24 cellular contexts compared by ENCODE assay signal in the genomic region with DNA sequence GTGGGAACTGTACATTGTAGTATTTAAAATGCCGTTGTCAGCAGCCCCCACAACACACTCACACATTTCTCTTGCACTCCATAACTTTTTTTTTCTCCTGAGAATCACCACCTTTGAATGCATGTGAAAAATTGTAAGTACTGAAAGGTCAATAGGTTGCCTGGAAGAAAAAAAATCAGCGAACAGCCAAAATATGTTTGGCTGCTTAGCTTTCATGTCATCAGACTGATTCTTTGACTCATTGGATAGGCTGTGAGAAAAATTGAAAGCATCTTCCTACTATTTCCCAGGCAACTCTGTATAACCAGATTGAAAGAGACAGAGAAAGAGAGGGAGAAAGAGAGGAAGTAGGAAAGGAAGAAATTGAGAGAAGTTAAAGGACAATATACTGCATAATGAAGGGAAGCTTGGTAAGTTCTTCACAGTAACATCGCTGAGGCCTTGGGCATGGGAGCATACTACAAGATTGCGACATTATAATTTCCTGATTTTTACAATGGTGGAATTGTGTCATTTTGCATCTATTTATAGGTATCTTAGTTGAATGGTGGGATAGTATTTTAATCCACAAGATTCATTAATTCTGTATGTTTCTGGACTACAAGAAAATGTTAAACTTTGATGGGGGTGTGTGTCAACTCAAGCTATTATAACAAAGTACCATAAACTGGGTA.
A peak's percentile ranks its signal among the peaks of the same experiment; 100 is the strongest.
DNase-seq lines count a peak whose midpoint lies in the region; FAIRE-seq and TF ChIP-seq lines count a peak whose summit lies in the region.
"Had no signal": no experiment of that assay in that cellular context is flagged by ENCODE, and none has a peak within 500 bp of the region (broad histone marks: within the 10 kb centered on the region; RNA-seq: fewer than 3 reads in every experiment).

No MANE protein-coding gene starts in this region.

- no peak for TF ChIP-seq CTCF in choroid plexus epithelial cell (conservative IDR thresholded peaks at IDR 0.05; ENCODE audit: low read depth, low read length)
- no peak for TF ChIP-seq CTCF in osteocyte (IDR thresholded peaks at IDR 0.05)
- TF ChIP-seq CTCF in ovary (IDR thresholded peaks at IDR 0.05) = no peak

- no peaks in the 10 kb centered on the region for H3K27me3 Mint-ChIP-seq in osteocyte (ENCODE audit: unreplicated experiment)
- H3K27me3 Mint-ChIP-seq: activated CD4-positive, alpha-beta T cell treated with anti-CD3 and anti-CD28 coated beads for 36 hours; activated naive CD4-positive, alpha-beta T cell treated with anti-CD3 and anti-CD28 coated beads, Interleukin-2, amount 50 U/mL, for 24 hours; B cell; effector memory CD8-positive, alpha-beta T cell; stimulated activated naive CD8-positive, alpha-beta T cell treated with anti-CD3 and anti-CD28 coated beads, Interleukin-15, amount 100 ng/mL, for 72 hours had no signal

- no peak for TF ChIP-seq EP300 in ovary (IDR thresholded peaks at IDR 0.05)

- intact Hi-C loops in ovary (cut with DNase I) = no loop called here

- no peak overlapping the region for H3K27ac Mint-ChIP-seq in osteocyte (ENCODE audit: unreplicated experiment)
- H3K27ac Mint-ChIP-seq: activated CD4-positive, alpha-beta T cell treated with anti-CD3 and anti-CD28 coated beads for 36 hours; activated naive CD4-positive, alpha-beta T cell treated with anti-CD3 and anti-CD28 coated beads, Interleukin-2, amount 50 U/mL, for 24 hours; B cell; effector memory CD8-positive, alpha-beta T cell; nephron; stimulated activated naive CD8-positive, alpha-beta T cell treated with anti-CD3 and anti-CD28 coated beads, Interleukin-15, amount 100 ng/mL, for 72 hours had no signal

- H3K79me1 ChIP-seq in mesendoderm (ENCODE audit: low read length) = no peaks in the 10 kb centered on the region

- no peaks in the 10 kb centered on the region for H3K9me3 ChIP-seq in ovary
- H3K9me3 ChIP-seq: transverse colon had no signal

- no peak overlapping the region for H3K9ac ChIP-seq in mesendoderm (ENCODE audit: low read length)

- FAIRE-seq in GM12892 (lab: Jason Lieb, UNC) = no peak

- DNase-seq in SKM-1 treated with dmso at 0.1 percent for 144 hours (lab: John Stamatoyannopoulos, UW; ENCODE audit: unreplicated experiment) (peak; percentile 4), SKM-1 (lab: John Stamatoyannopoulos, UW; ENCODE audit: unreplicated experiment) (no peak), choroid plexus epithelial cell (ENCODE audit: low read depth) (peak; percentile 52), mesendoderm (no peak), osteocyte (ENCODE audit: extremely low spot score, unreplicated experiment) (no peak), GM12892 (ENCODE audit: insufficient read length) (no peak), Kasumi-1 (lab: John Stamatoyannopoulos, UW) (no peak), ovary (no peak)
- DNase-seq: 8988T; activated CD4-positive, alpha-beta T cell treated with anti-CD3 and anti-CD28 coated beads for 36 hours; effector memory CD8-positive, alpha-beta T cell; GF-D8; HCEC 1CT; KBM-7; left colon; NCI-H1048; NCI-H2081; OCI-M1; stimulated activated CD4-positive, alpha-beta T cell treated with anti-CD3 and anti-CD28 coated beads, Interleukin-4, amount 100 ng/mL, for 4 hours; stimulated activated naive CD8-positive, alpha-beta T cell treated with anti-CD3 and anti-CD28 coated beads, Interleukin-15, amount 100 ng/mL, for 72 hours; transverse colon had no signal

- no peak for TF ChIP-seq POLR2A in GM12892 (IDR thresholded peaks at IDR 0.05; ENCODE audit: low read depth, low read length)
- no peak for TF ChIP-seq POLR2A in ovary (IDR thresholded peaks at IDR 0.05)

- H3K27me3 ChIP-seq in mesendoderm (ENCODE audit: insufficient read depth, low read length, poor library complexity) (no peaks in the 10 kb centered on the region), ovary (no peaks in the 10 kb centered on the region)
- H3K27me3 ChIP-seq: transverse colon had no signal

- H3K4me1 Mint-ChIP-seq in osteocyte (ENCODE audit: unreplicated experiment) = peaks cover 11% of the 10 kb centered on the region
- H3K4me1 Mint-ChIP-seq: activated CD4-positive, alpha-beta T cell treated with anti-CD3 and anti-CD28 coated beads for 36 hours; activated naive CD4-positive, alpha-beta T cell treated with anti-CD3 and anti-CD28 coated beads, Interleukin-2, amount 50 U/mL, for 24 hours; B cell; nephron; stimulated activated naive CD8-positive, alpha-beta T cell treated with anti-CD3 and anti-CD28 coated beads, Interleukin-15, amount 100 ng/mL, for 72 hours had no signal

- H3K9me3 Mint-ChIP-seq in osteocyte (ENCODE audit: unreplicated experiment) = no peaks in the 10 kb centered on the region
- H3K9me3 Mint-ChIP-seq: nephron; stimulated activated naive CD8-positive, alpha-beta T cell treated with anti-CD3 and anti-CD28 coated beads, Interleukin-15, amount 100 ng/mL, for 72 hours had no signal

- H3K36me3 ChIP-seq in mesendoderm (ENCODE audit: control insufficient read depth, insufficient read depth, low read length) (no peaks in the 10 kb centered on the region), ovary (no peaks in the 10 kb centered on the region)
- H3K36me3 ChIP-seq: transverse colon had no signal

- H3K4me1 ChIP-seq in mesendoderm (ENCODE audit: control insufficient read depth, low read depth, low read length) = no peaks in the 10 kb centered on the region
- H3K4me1 ChIP-seq in ovary (ENCODE audit: insufficient read depth) = no peaks in the 10 kb centered on the region
- H3K4me1 ChIP-seq: transverse colon had no signal

- H4K5ac ChIP-seq in mesendoderm (ENCODE audit: low read length) = no peak overlapping the region

- H3K27ac ChIP-seq in mesendoderm (ENCODE audit: low read depth, low read length) (no peak overlapping the region), ovary (no peak overlapping the region)
- H3K27ac ChIP-seq: transverse colon had no signal

- no peak overlapping the region for H3K4ac ChIP-seq in mesendoderm (ENCODE audit: low read depth, low read length)

- H2BK15ac ChIP-seq in mesendoderm (replicated peaks; ENCODE audit: low read depth) = no peak overlapping the region

- no peaks in the 10 kb centered on the region for H3K79me2 ChIP-seq in mesendoderm (ENCODE audit: control insufficient read depth, insufficient read depth, low read length)

- H3K4me2 ChIP-seq in mesendoderm (ENCODE audit: low read length) = no peak overlapping the region

- no peak overlapping the region for H3K4me3 Mint-ChIP-seq in osteocyte (ENCODE audit: unreplicated experiment)
- H3K4me3 Mint-ChIP-seq: activated CD4-positive, alpha-beta T cell treated with anti-CD3 and anti-CD28 coated beads for 36 hours; activated naive CD4-positive, alpha-beta T cell treated with anti-CD3 and anti-CD28 coated beads, Interleukin-2, amount 50 U/mL, for 24 hours; B cell; effector memory CD8-positive, alpha-beta T cell; nephron; stimulated activated naive CD8-positive, alpha-beta T cell treated with anti-CD3 and anti-CD28 coated beads, Interleukin-15, amount 100 ng/mL, for 72 hours had no signal

- peak overlapping the region; percentile 76 for H4K8ac ChIP-seq in mesendoderm (ENCODE audit: low read depth, low read length)

- H3K4me3 ChIP-seq in choroid plexus epithelial cell (ENCODE audit: low read depth, low read length) (no peak overlapping the region), mesendoderm (ENCODE audit: low read length) (no peak overlapping the region), ovary (no peak overlapping the region)
- H3K4me3 ChIP-seq: transverse colon had no signal

- no peak overlapping the region for H2AK5ac ChIP-seq in mesendoderm (ENCODE audit: low read length)

- no peak overlapping the region for H2BK5ac ChIP-seq in mesendoderm (ENCODE audit: low read length)

- no peak overlapping the region for H3K56ac ChIP-seq in mesendoderm (ENCODE audit: low read length)

- H3K36me3 Mint-ChIP-seq in osteocyte (ENCODE audit: unreplicated experiment) = no peaks in the 10 kb centered on the region
- H3K36me3 Mint-ChIP-seq: activated naive CD4-positive, alpha-beta T cell treated with anti-CD3 and anti-CD28 coated beads, Interleukin-2, amount 50 U/mL, for 24 hours had no signal

- no peak overlapping the region for H3K18ac ChIP-seq in mesendoderm (ENCODE audit: low read length)

- no peak overlapping the region for H3K23ac ChIP-seq in mesendoderm (ENCODE audit: low read length)

- WGBS in mesendoderm (ENCODE audit: extremely low coverage, insufficient coverage, low lambda C conversion rate) = no CpG with 5 or more reads among the region's 4 CpGs
- 67 to 74% (median 69%) methylated on average over 4 of the region's 4 CpGs for WGBS in ovary, 3 donors

- H2BK120ac ChIP-seq in mesendoderm (ENCODE audit: low read depth, low read length) = no peak overlapping the region

Comparison
In these comparisons a context has a peak if more than half of its experiments do, and no peak if none do; other contexts are left out.
1. DNase-seq: peak in SKM-1 treated with dmso at 0.1 percent for 144 hours (single experiment) and choroid plexus epithelial cell (single experiment); none in SKM-1 (single experiment), mesendoderm (single experiment), osteocyte (single experiment), GM12892 (single experiment), Kasumi-1 (0 of 2) and ovary (0 of 5).